29 cellular contexts compared by ENCODE assay signal in the genomic region with DNA sequence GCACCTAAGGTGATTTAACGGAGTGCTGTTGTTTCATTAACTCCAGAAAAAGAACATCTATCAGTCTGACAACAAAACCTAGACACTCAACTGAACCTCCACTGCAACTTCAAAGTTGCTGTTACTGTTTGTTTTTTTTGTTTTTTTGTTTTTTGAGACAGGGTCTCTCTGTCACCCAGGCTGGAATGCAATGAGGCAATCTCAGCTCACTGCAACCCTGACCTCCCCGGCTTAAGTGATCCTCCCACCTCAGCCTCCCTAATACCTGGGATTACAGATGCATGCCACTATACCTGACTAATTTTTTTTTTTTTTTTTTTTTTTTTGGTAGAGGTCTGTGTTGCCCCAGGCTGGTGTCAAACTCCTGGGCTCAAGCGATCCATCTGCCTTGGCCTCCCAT.
DNase-seq lines count a peak whose midpoint lies in the region; TF ChIP-seq lines count a peak whose summit lies in the region.
"Had no signal": no experiment of that assay in that cellular context is flagged by ENCODE, and none has a peak within 500 bp of the region (broad histone marks: within the 10 kb centered on the region; RNA-seq: fewer than 3 reads in every experiment).

No MANE protein-coding gene starts in this region.

- intact Hi-C loops in esophagus muscularis mucosa (cut with DNase I), result no loop called here

- peaks cover 46% of the 10 kb centered on the region for H3K4me1 Mint-ChIP-seq in activated naive CD8-positive, alpha-beta T cell (ENCODE audit: low read depth)
- H3K4me1 Mint-ChIP-seq in activated naive CD8-positive, alpha-beta T cell treated with anti-CD3 and anti-CD28 coated beads for 36 hours, result peaks cover 36% of the 10 kb centered on the region
- peaks cover 27% of the 10 kb centered on the region for H3K4me1 Mint-ChIP-seq in mesothelial cell of epicardium
- H3K4me1 Mint-ChIP-seq in type B pancreatic cell (ENCODE audit: unreplicated experiment), result peaks cover 23% of the 10 kb centered on the region

- H3K27me3 Mint-ChIP-seq in activated naive CD8-positive, alpha-beta T cell, result no peaks in the 10 kb centered on the region
- no peaks in the 10 kb centered on the region for H3K27me3 Mint-ChIP-seq in activated naive CD8-positive, alpha-beta T cell treated with anti-CD3 and anti-CD28 coated beads for 36 hours
- H3K27me3 Mint-ChIP-seq in mesothelial cell of epicardium (ENCODE audit: low read depth) (no peaks in the 10 kb centered on the region), type B pancreatic cell (no peaks in the 10 kb centered on the region)
- H3K27me3 Mint-ChIP-seq: dendritic cell treated with granulocyte-macrophage colony-stimulating factor and Interleukin-4, amounts not matched to agents 40 ng/mL and 50 ng/mL, for 4 days; natural killer cell treated with Interleukin-12 subunit alpha and Interleukin-12 subunit beta and Interleukin-15 and Interleukin-18, amount 100 ng/mL, for 72 hours; T-cell had no signal

- H3K27me3 ChIP-seq in Peyer's patch (no peaks in the 10 kb centered on the region), esophagus muscularis mucosa (no peaks in the 10 kb centered on the region)
- H3K27me3 ChIP-seq: left lung, ovary, SJSA1, suprapubic skin had no signal

- H3K4me3 Mint-ChIP-seq in activated naive CD8-positive, alpha-beta T cell, result no peak overlapping the region
- H3K4me3 Mint-ChIP-seq in activated naive CD8-positive, alpha-beta T cell treated with anti-CD3 and anti-CD28 coated beads for 36 hours, result no peak overlapping the region
- H3K4me3 Mint-ChIP-seq in mesothelial cell of epicardium, result no peak overlapping the region
- H3K4me3 Mint-ChIP-seq in type B pancreatic cell, result no peak overlapping the region
- H3K4me3 Mint-ChIP-seq: dendritic cell treated with granulocyte-macrophage colony-stimulating factor and Interleukin-4, amounts not matched to agents 40 ng/mL and 50 ng/mL, for 4 days; natural killer cell treated with Interleukin-12 subunit alpha and Interleukin-12 subunit beta and Interleukin-15 and Interleukin-18, amount 100 ng/mL, for 72 hours; T-cell had no signal

- H3K4me3 ChIP-seq in Peyer's patch, result no peak overlapping the region
- no peak overlapping the region for H3K4me3 ChIP-seq in esophagus muscularis mucosa
- H3K4me3 ChIP-seq: left lung, ovary, SJSA1, suprapubic skin had no signal

- peaks cover 11% of the 10 kb centered on the region for H3K36me3 Mint-ChIP-seq in activated naive CD8-positive, alpha-beta T cell
- H3K36me3 Mint-ChIP-seq in activated naive CD8-positive, alpha-beta T cell treated with anti-CD3 and anti-CD28 coated beads for 36 hours, result peaks cover 44% of the 10 kb centered on the region
- H3K36me3 Mint-ChIP-seq in mesothelial cell of epicardium, result peaks cover 43% of the 10 kb centered on the region
- H3K36me3 Mint-ChIP-seq in type B pancreatic cell, result peaks cover 61% of the 10 kb centered on the region

- no peak for DNase-seq in activated naive CD8-positive, alpha-beta T cell treated with anti-CD3 and anti-CD28 coated beads for 36 hours
- DNase-seq in mesothelial cell of epicardium (ENCODE audit: low spot score in 2 of 2, unreplicated experiment in 2 of 2), result no peak
- no peak for DNase-seq in type B pancreatic cell (ENCODE audit: extremely low spot score, unreplicated experiment)
- no peak for DNase-seq in Peyer's patch
- no peak for DNase-seq in esophagus muscularis mucosa (ENCODE audit: extremely low spot score)
- no peak for DNase-seq in anterior cingulate cortex (lab: John Stamatoyannopoulos, UW)
- DNase-seq: activated CD4-positive, alpha-beta T cell treated with anti-CD3 and anti-CD28 coated beads, Interleukin-2, amount 50 U/mL, for 48 hours; activated CD8-positive, alpha-beta memory T cell treated with anti-CD3 and anti-CD28 coated beads, Interleukin-2, amount 50 U/mL, for 48 hours; AML-193; central memory CD4-positive, alpha-beta T cell; COR-L47; GDM1; left lung; NCI-H1417 treated with DMSO at 0.1 percent for 48 hours; NCI-H2081; NCI-H345; NCI-H748 treated with DMSO at 0.1 percent for 48 hours; ovary; RPMI8226; T-cell had no signal

- H3K27ac ChIP-seq in VCaP (peak overlapping the region; percentile 59), Peyer's patch (peak overlapping the region in 1 of 4 donors; percentile 6), esophagus muscularis mucosa (replicated peaks in 1 of 4) (no peak overlapping the region)
- H3K27ac ChIP-seq: KMS-11, ovary, SJSA1, suprapubic skin had no signal

- H3K36me3 ChIP-seq in Peyer's patch (peaks cover 0 to 52% (median 0%) of the 10 kb centered on the region in 3 donors), esophagus muscularis mucosa (peaks cover 11 to 55% (median 38%) of the 10 kb centered on the region in 4 donors)
- H3K36me3 ChIP-seq: ovary had no signal

- no peak for TF ChIP-seq POLR2A in Peyer's patch (IDR thresholded peaks at IDR 0.05)
- TF ChIP-seq POLR2A in esophagus muscularis mucosa (IDR thresholded peaks at IDR 0.05; ENCODE audit: low read depth), result no peak

- 95% methylated on average over 3 of the region's 3 CpGs for WGBS in esophagus muscularis mucosa

- H3K9me3 ChIP-seq in Peyer's patch, result no peaks in the 10 kb centered on the region
- no peaks in the 10 kb centered on the region for H3K9me3 ChIP-seq in esophagus muscularis mucosa
- H3K9me3 ChIP-seq: left lung, ovary, SJSA1, suprapubic skin had no signal

- no peaks in the 10 kb centered on the region for H3K9me3 Mint-ChIP-seq in activated naive CD8-positive, alpha-beta T cell (ENCODE audit: low read depth)
- H3K9me3 Mint-ChIP-seq in activated naive CD8-positive, alpha-beta T cell treated with anti-CD3 and anti-CD28 coated beads for 36 hours, result no peaks in the 10 kb centered on the region
- no peaks in the 10 kb centered on the region for H3K9me3 Mint-ChIP-seq in mesothelial cell of epicardium
- H3K9me3 Mint-ChIP-seq in type B pancreatic cell, result no peaks in the 10 kb centered on the region
- H3K9me3 Mint-ChIP-seq: activated naive CD4-positive, alpha-beta T cell treated with anti-CD3 and anti-CD28 coated beads, Interleukin-2, amount 50 U/mL, for 72 hours; activated T-helper 2 cell treated with anti-CD3 and anti-CD28 coated beads, Interferon-gamma antibody, Interleukin-2, Interleukin-4, amounts not matched to agents 10 μg/mL and 5 μg/mL and 100 μg/mL, durations not matched to agents 14 hours and 24 hours and 36 hours; dendritic cell treated with granulocyte-macrophage colony-stimulating factor and Interleukin-4, amounts not matched to agents 40 ng/mL and 50 ng/mL, for 4 days; natural killer cell treated with Interleukin-12 subunit alpha and Interleukin-12 subunit beta and Interleukin-15 and Interleukin-18, amount 100 ng/mL, for 72 hours; T-cell had no signal

- no peak for TF ChIP-seq CTCF in VCaP (conservative IDR thresholded peaks at IDR 0.05)
- TF ChIP-seq CTCF in mesothelial cell of epicardium (IDR thresholded peaks at IDR 0.05; ENCODE audit: unreplicated experiment), result no peak
- no peak for TF ChIP-seq CTCF in type B pancreatic cell (conservative IDR thresholded peaks at IDR 0.05)
- TF ChIP-seq CTCF in Peyer's patch (IDR thresholded peaks at IDR 0.05), result no peak
- no peak for TF ChIP-seq CTCF in esophagus muscularis mucosa (IDR thresholded peaks at IDR 0.05)

- H3K27ac Mint-ChIP-seq in activated naive CD8-positive, alpha-beta T cell, result peak overlapping the region; percentile 34
- H3K27ac Mint-ChIP-seq in activated naive CD8-positive, alpha-beta T cell treated with anti-CD3 and anti-CD28 coated beads for 36 hours, result no peak overlapping the region
- H3K27ac Mint-ChIP-seq in mesothelial cell of epicardium (peak overlapping the region; percentile 67), type B pancreatic cell (peak overlapping the region; percentile 32)
- H3K27ac Mint-ChIP-seq: activated T-helper 2 cell treated with anti-CD3 and anti-CD28 coated beads, Interferon-gamma antibody, Interleukin-2, Interleukin-4, amounts not matched to agents 10 μg/mL and 5 μg/mL and 100 μg/mL, durations not matched to agents 14 hours and 24 hours and 36 hours had no signal

- H3K4me1 ChIP-seq in Peyer's patch (peaks cover 0 to 28% (median 2%) of the 10 kb centered on the region in 4 donors), esophagus muscularis mucosa (peaks cover 22 to 26% (median 25%) of the 10 kb centered on the region in 4 donors)

- no peak for TF ChIP-seq EP300 in esophagus muscularis mucosa (IDR thresholded peaks at IDR 0.05)
